9 cellular contexts compared by ENCODE assay signal in genomic region chr3:127135241-127136023, GRCh38. TPM values are rescaled to one million over a fixed set of nuclear protein-coding genes. Genes with fewer than 3 reads are reported as not detected.
DNase-seq lines count a peak whose midpoint lies in the region; ATAC-seq and TF ChIP-seq lines count a peak whose summit lies in the region.
"Had no signal": no experiment of that assay in that cellular context is flagged by ENCODE, and none has a peak within 500 bp of the region (broad histone marks: within the 10 kb centered on the region; RNA-seq: fewer than 3 reads in every experiment).

No MANE protein-coding gene starts in this region.

- no peak overlapping the region for H3K27ac Mint-ChIP-seq in activated naive CD4-positive, alpha-beta T cell treated with anti-CD3 and anti-CD28 coated beads, Interleukin-2, amount 50 U/mL, for 72 hours
- H3K27ac Mint-ChIP-seq: memory B cell had no signal

- H3K4me1 ChIP-seq in breast epithelium (peaks cover 0 to 8% of the 10 kb centered on the region in 2 donors), upper lobe of right lung (peaks cover 8% of the 10 kb centered on the region)

- H3K27ac ChIP-seq in breast epithelium (peak overlapping the region; percentile 36 to 62), upper lobe of right lung (no peak overlapping the region)

- peak overlapping the region; percentile 12 to 59 (median 40) for H3K4me3 ChIP-seq in breast epithelium
- peak overlapping the region; percentile 24 for H3K4me3 ChIP-seq in upper lobe of right lung

- peak; percentile 34 to 41 for ATAC-seq in activated naive CD4-positive, alpha-beta T cell treated with anti-CD3 and anti-CD28 coated beads, Interleukin-2, amount 50 U/mL, for 72 hours
- ATAC-seq in upper lobe of right lung (peak; percentile 3), GM18870 (IDR thresholded peaks at IDR 0.05; ENCODE audit: unreplicated experiment) (no peak)

- intact Hi-C loops in breast epithelium (cut with DNase I; ENCODE audit: low total_unique reads) = no loop called here
- intact Hi-C loops in upper lobe of right lung (cut with DNase I) = no loop called here

- no peaks in the 10 kb centered on the region for H3K9me3 Mint-ChIP-seq in activated naive CD4-positive, alpha-beta T cell treated with anti-CD3 and anti-CD28 coated beads, Interleukin-2, amount 50 U/mL, for 72 hours
- H3K9me3 Mint-ChIP-seq: memory B cell had no signal

- H3K27me3 ChIP-seq in breast epithelium = peaks cover 0 to 38% of the 10 kb centered on the region in 2 donors
- peaks cover 19% of the 10 kb centered on the region for H3K27me3 ChIP-seq in upper lobe of right lung

- no peak for TF ChIP-seq POLR2A in breast epithelium (IDR thresholded peaks at IDR 0.05)

- no peaks in the 10 kb centered on the region for H3K36me3 ChIP-seq in breast epithelium
- H3K36me3 ChIP-seq in upper lobe of right lung = no peaks in the 10 kb centered on the region

- DNase-seq in activated naive CD4-positive, alpha-beta T cell treated with anti-CD3 and anti-CD28 coated beads, Interleukin-2, amount 50 U/mL, for 72 hours (ENCODE audit: low spot score in 2 of 2) = no peak
- DNase-seq in activated naive CD4-positive, alpha-beta T cell treated with anti-CD3 and anti-CD28 coated beads, Interleukin-2, amount 50 U/mL, for 16 hours = no peak
- DNase-seq in breast epithelium (ENCODE audit: low spot score in 2 of 2) (no peak), medulla oblongata (ENCODE audit: extremely low spot score) (peak; percentile 24), upper lobe of right lung (no peak), SKM-1 treated with dmso at 0.1 percent for 144 hours (lab: John Stamatoyannopoulos, UW; ENCODE audit: unreplicated experiment) (no peak), HCEC 1CT (no peak)

- no peaks in the 10 kb centered on the region for H3K9me3 ChIP-seq in breast epithelium
- H3K9me3 ChIP-seq in upper lobe of right lung = no peaks in the 10 kb centered on the region

- TF ChIP-seq CTCF in breast epithelium (IDR thresholded peaks at IDR 0.05) (no peak), upper lobe of right lung (IDR thresholded peaks at IDR 0.05) (no peak)

- H3K36me3 Mint-ChIP-seq in activated naive CD4-positive, alpha-beta T cell treated with anti-CD3 and anti-CD28 coated beads, Interleukin-2, amount 50 U/mL, for 72 hours = no peaks in the 10 kb centered on the region
- H3K36me3 Mint-ChIP-seq: memory B cell had no signal

RNA-seq across cellular contexts. Expression of gene PRR23E, which starts 57.5 kb away (rescaled TPM):
- total RNA-seq in activated naive CD4-positive, alpha-beta T cell treated with anti-CD3 and anti-CD28 coated beads, Interleukin-2, amount 50 U/mL, for 72 hours = not detected
- total RNA-seq in breast epithelium = not detected
- not detected for total RNA-seq in upper lobe of right lung
